In genomic region chr12:47903927-47904646, GRCh38 we compare ENCODE assay signal across 8 cellular contexts. TPM values are rescaled to one million over a fixed set of nuclear protein-coding genes. Genes with fewer than 3 reads are reported as not detected.
DNase-seq lines count a peak whose midpoint lies in the region; ATAC-seq and TF ChIP-seq lines count a peak whose summit lies in the region.

No MANE protein-coding gene starts in this region.

- no peaks in the 10 kb centered on the region for H3K36me3 ChIP-seq in esophagus muscularis mucosa
- no peaks in the 10 kb centered on the region for H3K36me3 ChIP-seq in neural progenitor cell
- H3K36me3 ChIP-seq in upper lobe of left lung = no peaks in the 10 kb centered on the region

- peaks cover 11% of the 10 kb centered on the region for H3K36me3 Mint-ChIP-seq in activated CD8-positive, alpha-beta memory T cell treated with anti-CD3 and anti-CD28 coated beads, Interleukin-2, amount 10 ng/mL, durations not matched to agents 7 days and 5 days
- no peaks in the 10 kb centered on the region for H3K36me3 Mint-ChIP-seq in neural progenitor cell

- H3K27ac Mint-ChIP-seq in activated CD8-positive, alpha-beta memory T cell treated with anti-CD3 and anti-CD28 coated beads, Interleukin-2, amount 10 ng/mL, durations not matched to agents 7 days and 5 days = peak overlapping the region; percentile 86
- H3K27ac Mint-ChIP-seq in neural progenitor cell = no peak overlapping the region

- H3K9me3 ChIP-seq in esophagus muscularis mucosa = no peaks in the 10 kb centered on the region
- no peaks in the 10 kb centered on the region for H3K9me3 ChIP-seq in neural progenitor cell (ENCODE audit: low read depth)
- H3K9me3 ChIP-seq in upper lobe of left lung = no peaks in the 10 kb centered on the region

- TF ChIP-seq CTCF in esophagus muscularis mucosa (IDR thresholded peaks at IDR 0.05) = no peak
- TF ChIP-seq CTCF in neural progenitor cell (IDR thresholded peaks at IDR 0.05) = no peak
- no peak for TF ChIP-seq CTCF in upper lobe of left lung (IDR thresholded peaks at IDR 0.05)

- H3K27me3 ChIP-seq in esophagus muscularis mucosa = peaks cover 0 to 43% (median 0%) of the 10 kb centered on the region in 4 donors
- peaks cover 92% of the 10 kb centered on the region for H3K27me3 ChIP-seq in neural progenitor cell
- H3K27me3 ChIP-seq in upper lobe of left lung = no peaks in the 10 kb centered on the region

- CTCF ChIA-PET in activated CD8-positive, alpha-beta memory T cell treated with anti-CD3 and anti-CD28 coated beads, Interleukin-2, amount 10 ng/mL, durations not matched to agents 7 days and 5 days (lab: Charles Lee) = interaction anchor here (0.6 to 3.5 kb wide), 16 partner anchors 8 to 260 kb away, joined by 3 to 34 read pairs (median 6); partner anchors contain the start of gene TMEM106C

- H3K27ac ChIP-seq in esophagus muscularis mucosa (replicated peaks in 1 of 4) = peak overlapping the region in 2 of 4 donors; percentile 6 to 32
- no peak overlapping the region for H3K27ac ChIP-seq in neural progenitor cell
- H3K27ac ChIP-seq in upper lobe of left lung = peak overlapping the region; percentile 67 to 85 (median 84)

- no peak overlapping the region for H3K9ac ChIP-seq in neural progenitor cell

- H2AFZ ChIP-seq in neural progenitor cell (replicated peaks) = no peak overlapping the region

- peaks cover 7% of the 10 kb centered on the region for H3F3A ChIP-seq in neural progenitor cell (ENCODE audit: low read depth)

- H4K20me1 ChIP-seq in neural progenitor cell (ENCODE audit: low read depth) = no peaks in the 10 kb centered on the region

- H3K9me3 Mint-ChIP-seq in activated CD8-positive, alpha-beta memory T cell treated with anti-CD3 and anti-CD28 coated beads, Interleukin-2, amount 10 ng/mL, durations not matched to agents 7 days and 5 days (ENCODE audit: low read depth) = no peaks in the 10 kb centered on the region
- H3K9me3 Mint-ChIP-seq in neural progenitor cell = no peaks in the 10 kb centered on the region

- H3K4me3 ChIP-seq in esophagus muscularis mucosa (peak overlapping the region; percentile 56 to 69 (median 59)), neural progenitor cell (peak overlapping the region; percentile 63), upper lobe of left lung (peak overlapping the region in 3 of 4 donors; percentile 47 to 66 (median 54))

- peak; percentile 73 for ATAC-seq in activated CD8-positive, alpha-beta memory T cell treated with anti-CD3 and anti-CD28 coated beads, Interleukin-2, amount 10 ng/mL, durations not matched to agents 7 days and 5 days
- ATAC-seq in upper lobe of left lung (ENCODE audit: low FRiP score in 2 of 2) (peak; percentile 60 to 88), HG02623 (IDR thresholded peaks at IDR 0.05; ENCODE audit: unreplicated experiment) (no peak)

- H3K27me3 Mint-ChIP-seq in activated CD8-positive, alpha-beta memory T cell treated with anti-CD3 and anti-CD28 coated beads, Interleukin-2, amount 10 ng/mL, durations not matched to agents 7 days and 5 days = peaks cover 34% of the 10 kb centered on the region
- peaks cover 64% of the 10 kb centered on the region for H3K27me3 Mint-ChIP-seq in neural progenitor cell (ENCODE audit: insufficient read depth, low read depth)

- TF ChIP-seq EP300 in esophagus muscularis mucosa (IDR thresholded peaks at IDR 0.05) (no peak), upper lobe of left lung (IDR thresholded peaks at IDR 0.05) (no peak)

- H3K4me3 Mint-ChIP-seq in activated CD8-positive, alpha-beta memory T cell treated with anti-CD3 and anti-CD28 coated beads, Interleukin-2, amount 10 ng/mL, durations not matched to agents 7 days and 5 days = peak overlapping the region; percentile 85
- peak overlapping the region; percentile 84 for H3K4me3 Mint-ChIP-seq in neural progenitor cell

- WGBS in esophagus muscularis mucosa = 7% methylated on average over 6 of the region's 6 CpGs
- WGBS in upper lobe of left lung, 2 donors = 1 to 2% methylated on average over 6 of the region's 6 CpGs

- TF ChIP-seq POLR2A in esophagus muscularis mucosa (IDR thresholded peaks at IDR 0.05; ENCODE audit: low read depth) (no peak), upper lobe of left lung (IDR thresholded peaks at IDR 0.05) (peak in 1 of 4 donors; percentile 49)

- peak overlapping the region; percentile 87 for H3K4me2 ChIP-seq in neural progenitor cell

- H3K79me2 ChIP-seq in neural progenitor cell (ENCODE audit: low read depth) = no peaks in the 10 kb centered on the region

- DNase-seq in Daoy (ENCODE audit: low read depth) (peak; percentile 90), NCI-H69 (lab: John Stamatoyannopoulos, UW) (peak; percentile 53), esophagus muscularis mucosa (ENCODE audit: extremely low spot score) (no peak), neural progenitor cell (ENCODE audit: low spot score) (no peak), upper lobe of left lung (peak in 1 of 2 donors; percentile 90), NCI-H187 (lab: John Stamatoyannopoulos, UW) (no peak)
- DNase-seq in activated CD8-positive, alpha-beta memory T cell treated with anti-CD3 and anti-CD28 coated beads, Interleukin-2, amount 10 ng/mL, durations not matched to agents 7 days and 5 days = peak; percentile 85

- H3K4me1 Mint-ChIP-seq in activated CD8-positive, alpha-beta memory T cell treated with anti-CD3 and anti-CD28 coated beads, Interleukin-2, amount 10 ng/mL, durations not matched to agents 7 days and 5 days = peaks cover 50% of the 10 kb centered on the region
- peaks cover 9% of the 10 kb centered on the region for H3K4me1 Mint-ChIP-seq in neural progenitor cell

- intact Hi-C loops in esophagus muscularis mucosa (cut with DNase I) = no loop called here

- H3K4me1 ChIP-seq in esophagus muscularis mucosa = peaks cover 5 to 30% (median 27%) of the 10 kb centered on the region in 4 donors
- peaks cover 5% of the 10 kb centered on the region for H3K4me1 ChIP-seq in neural progenitor cell
- H3K4me1 ChIP-seq in upper lobe of left lung = peaks cover 27 to 65% (median 55%) of the 10 kb centered on the region in 4 donors

RNA-seq across cellular contexts. Expression of gene VDR, which starts 0.7 kb away (rescaled TPM):
- total RNA-seq in Daoy (2014; rRNA removed; shearing (Covaris generic)) = 10.1 and 12.1 TPM in 2 replicates
- 10 to 100 TPM; 34.9 to 69.8 TPM for total RNA-seq in activated CD8-positive, alpha-beta memory T cell treated with anti-CD3 and anti-CD28 coated beads, Interleukin-2, amount 10 ng/mL, durations not matched to agents 7 days and 5 days
- total RNA-seq in esophagus muscularis mucosa (1 to 10 TPM in 3 of 4 donors, under 1 TPM in 1; 0.42 to 2.8 (median 2.1) TPM), neural progenitor cell (ENCODE audit: low replicate concordance) (0.09 TPM in 1 of 2 replicates, not detected in the other), upper lobe of left lung (10 to 100 TPM; 23.0 to 41.1 (median 27.5) TPM)

RNA-seq across cellular contexts. Expression of gene TMEM106C, which starts 59.3 kb away (rescaled TPM):
- total RNA-seq in Daoy (2014; rRNA removed; shearing (Covaris generic)) = 162 and 181 TPM in 2 replicates
- 100 to 1,000 TPM; 162 to 174 TPM for total RNA-seq in activated CD8-positive, alpha-beta memory T cell treated with anti-CD3 and anti-CD28 coated beads, Interleukin-2, amount 10 ng/mL, durations not matched to agents 7 days and 5 days
- 10 to 100 TPM; 68.6 to 98.8 (median 72.0) TPM for total RNA-seq in esophagus muscularis mucosa
- total RNA-seq in neural progenitor cell (ENCODE audit: low replicate concordance) = 87.5 and 115 TPM in 2 replicates
- total RNA-seq in upper lobe of left lung = 10 to 100 TPM; 32.8 to 90.6 (median 38.5) TPM

Comparison
In these comparisons a context has a peak if more than half of its experiments do, and no peak if none do; other contexts are left out.
1. DNase-seq: peak in Daoy (single experiment), NCI-H69 (single experiment) and activated CD8-positive, alpha-beta memory T cell treated with anti-CD3 and anti-CD28 coated beads, Interleukin-2, amount 10 ng/mL, durations not matched to agents 7 days and 5 days (single experiment); none in esophagus muscularis mucosa (single experiment), neural progenitor cell (single experiment) and NCI-H187 (0 of 2).
2. Peak in every context shown above with its lines, with median percentiles within 50 percentile points of each other: H3K4me3 ChIP-seq.